ENCODE assay signal across 22 cellular contexts in genomic region chr11:111361082-111361801, GRCh38. TPM values are rescaled to one million over a fixed set of nuclear protein-coding genes. Genes with fewer than 3 reads are reported as not detected.
A peak's percentile ranks its signal among the peaks of the same experiment; 100 is the strongest.
DNase-seq lines count a peak whose midpoint lies in the region; ATAC-seq, FAIRE-seq and TF ChIP-seq lines count a peak whose summit lies in the region.
"Had no signal": no experiment of that assay in that cellular context is flagged by ENCODE, and none has a peak within 500 bp of the region (broad histone marks: within the 10 kb centered on the region; RNA-seq: fewer than 3 reads in every experiment).

No MANE protein-coding gene starts in this region.

- H3K27ac ChIP-seq in tibial nerve, result no peak overlapping the region
- H3K27ac ChIP-seq: dorsolateral prefrontal cortex, gastroesophageal sphincter, suprapubic skin had no signal

- H3K9me3 ChIP-seq in tibial nerve, result no peaks in the 10 kb centered on the region
- H3K9me3 ChIP-seq: gastroesophageal sphincter, suprapubic skin had no signal

- no peaks in the 10 kb centered on the region for H3K9me3 Mint-ChIP-seq in stimulated activated memory B cell treated with anti-CD40 and anti-IgM and Interleukin-4, amounts not matched to agents 10 μg/mL and 1 μg/mL and 100 μg/mL, for 72 hours

- DNase-seq in NCI-H526 treated with DMSO at 0.1 percent for 48 hours (lab: John Stamatoyannopoulos, UW) (peak; percentile 63), bronchial epithelial cell (ENCODE audit: low read depth) (peak; percentile 18), HK-2 (ENCODE audit: unreplicated experiment) (no peak), tibial nerve (ENCODE audit: low spot score in 2 of 2) (no peak), AG08395 (ENCODE audit: low spot score) (no peak)
- DNase-seq: activated gamma-delta T cell; amniotic stem cell; caudate nucleus; dorsolateral prefrontal cortex; erythroblast; GOT3; left cardiac atrium; NCI-H1436; NCI-H774; stimulated activated CD4-positive, alpha-beta T cell treated with anti-CD3 and anti-CD28 coated beads, Interleukin-4, amount 100 ng/mL, for 4 hours had no signal

- FAIRE-seq in bronchial epithelial cell (lab: Jason Lieb, UNC), result no peak
- FAIRE-seq: RCC 7860 had no signal

- in situ Hi-C loops in GM18951 (cut with MboI; ENCODE audit: low sequenced_read_pairs, unreplicated experiment), result no loop called here

- H3K4me1 ChIP-seq in tibial nerve, result no peaks in the 10 kb centered on the region

- no peaks in the 10 kb centered on the region for H3K27me3 Mint-ChIP-seq in stimulated activated memory B cell treated with anti-CD40 and anti-IgM and Interleukin-4, amounts not matched to agents 10 μg/mL and 1 μg/mL and 100 μg/mL, for 72 hours

- no peak overlapping the region for H3K4me3 ChIP-seq in bronchial epithelial cell (ENCODE audit: low read depth, low read length)
- no peak overlapping the region for H3K4me3 ChIP-seq in tibial nerve
- H3K4me3 ChIP-seq: dorsolateral prefrontal cortex, gastroesophageal sphincter, suprapubic skin had no signal

- no peaks in the 10 kb centered on the region for H3K36me3 ChIP-seq in bronchial epithelial cell (ENCODE audit: control insufficient read depth, insufficient read depth, low read length)
- H3K36me3 ChIP-seq in tibial nerve, result no peaks in the 10 kb centered on the region
- H3K36me3 ChIP-seq: gastroesophageal sphincter, suprapubic skin had no signal

- peaks cover 67% of the 10 kb centered on the region for H3K4me1 Mint-ChIP-seq in stimulated activated memory B cell treated with anti-CD40 and anti-IgM and Interleukin-4, amounts not matched to agents 10 μg/mL and 1 μg/mL and 100 μg/mL, for 72 hours

- no peak for TF ChIP-seq EP300 in tibial nerve (IDR thresholded peaks at IDR 0.05)

- peak overlapping the region; percentile 8 for H3K4me3 Mint-ChIP-seq in stimulated activated memory B cell treated with anti-CD40 and anti-IgM and Interleukin-4, amounts not matched to agents 10 μg/mL and 1 μg/mL and 100 μg/mL, for 72 hours

- TF ChIP-seq POLR2A in GM18951 (IDR thresholded peaks at IDR 0.05; ENCODE audit: extremely low read depth, insufficient read depth, insufficient read length) (peak; percentile 44), tibial nerve (IDR thresholded peaks at IDR 0.05) (no peak)

- no peak overlapping the region for H3K27ac Mint-ChIP-seq in stimulated activated memory B cell treated with anti-CD40 and anti-IgM and Interleukin-4, amounts not matched to agents 10 μg/mL and 1 μg/mL and 100 μg/mL, for 72 hours

- H3K27me3 ChIP-seq in bronchial epithelial cell (ENCODE audit: control insufficient read depth, insufficient read depth, low read length) (no peaks in the 10 kb centered on the region), tibial nerve (no peaks in the 10 kb centered on the region)
- H3K27me3 ChIP-seq: dorsolateral prefrontal cortex, gastroesophageal sphincter, suprapubic skin had no signal

- 80 to 83% methylated on average over 7 of the region's 7 CpGs for WGBS in tibial nerve, 2 donors

- H3K36me3 Mint-ChIP-seq in stimulated activated memory B cell treated with anti-CD40 and anti-IgM and Interleukin-4, amounts not matched to agents 10 μg/mL and 1 μg/mL and 100 μg/mL, for 72 hours, result peaks cover 60% of the 10 kb centered on the region

- no peak for ATAC-seq in stimulated activated memory B cell treated with anti-CD40 and anti-IgM and Interleukin-4, amounts not matched to agents 10 μg/mL and 1 μg/mL and 100 μg/mL, for 72 hours
- ATAC-seq: gastroesophageal sphincter, left cardiac atrium had no signal

- TF ChIP-seq CTCF in bronchial epithelial cell (IDR thresholded peaks at IDR 0.05; ENCODE audit: insufficient read depth, low read length, severe bottlenecking) (no peak), tibial nerve (IDR thresholded peaks at IDR 0.05) (no peak)

RNA-seq across cellular contexts. Expression of gene POU2AF1, which starts 17.8 kb away (rescaled TPM):
- total RNA-seq in bronchial epithelial cell (not detected in 2 replicates), tibial nerve (under 1 TPM in 1 of 4 donors, not detected in 3; 0.87 TPM)
- total RNA-seq: SK-MEL-5, skeletal muscle tissue, suprapubic skin had no signal

Comparison
In these comparisons a context has a peak if more than half of its experiments do, and no peak if none do; other contexts are left out.
1. DNase-seq: peak in NCI-H526 treated with DMSO at 0.1 percent for 48 hours (single experiment) and bronchial epithelial cell (single experiment); none in HK-2 (single experiment), tibial nerve (0 of 2) and AG08395 (single experiment).